Comparison of ENCODE assay signal across 8 cellular contexts in the genomic region with DNA sequence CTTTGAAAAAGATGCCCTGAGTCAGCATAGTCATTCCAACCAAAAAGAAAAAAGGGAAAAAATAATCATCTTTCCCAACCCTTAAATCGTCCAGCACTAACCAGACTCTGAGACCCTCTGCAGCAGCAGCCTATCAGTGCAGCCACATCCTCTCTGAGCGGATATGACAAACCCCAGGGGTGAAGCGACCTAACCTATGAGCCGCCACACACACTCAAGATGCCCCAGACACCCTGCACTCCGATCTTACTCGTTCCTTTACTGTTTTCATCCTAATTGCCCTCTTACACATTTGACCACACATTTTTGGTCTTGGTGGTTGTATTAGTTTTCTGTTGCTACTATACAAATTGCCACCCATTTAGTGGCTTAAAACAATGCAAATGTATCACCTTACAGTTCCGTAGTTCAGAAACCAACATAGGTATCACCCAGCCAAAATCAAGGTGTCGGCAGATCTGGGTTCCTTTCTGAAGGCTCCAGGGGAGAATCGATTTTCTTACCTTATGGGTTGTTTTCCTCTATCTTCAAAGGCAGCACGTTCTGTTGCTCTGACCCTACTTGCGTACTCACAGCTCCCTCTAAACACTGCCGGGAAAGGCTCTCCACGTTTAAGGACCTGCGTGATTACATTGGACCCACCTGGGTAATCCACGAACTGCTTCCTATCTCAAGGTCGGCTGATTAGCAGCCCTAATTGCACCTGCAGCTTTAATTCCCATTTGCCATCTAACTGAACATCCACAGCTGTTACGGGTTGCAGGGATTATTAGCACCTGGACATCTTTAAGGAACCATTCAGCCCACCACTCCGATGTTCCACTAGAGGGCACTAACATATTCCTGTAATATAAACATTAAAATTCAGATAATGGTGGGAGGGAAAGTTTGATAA. TPM values are rescaled to one million over a fixed set of nuclear protein-coding genes. Genes with fewer than 3 reads are reported as not detected.
A peak's percentile ranks its signal among the peaks of the same experiment; 100 is the strongest.
DNase-seq lines count a peak whose midpoint lies in the region; ATAC-seq, FAIRE-seq and TF ChIP-seq lines count a peak whose summit lies in the region.

No MANE protein-coding gene starts in this region.

- TF ChIP-seq CTCF in A549 (IDR thresholded peaks at IDR 0.05) (peak; percentile 52), right lobe of liver (IDR thresholded peaks at IDR 0.05) (peak; percentile 20 to 53 (median 50)), gastroesophageal sphincter (IDR thresholded peaks at IDR 0.05) (peak in 1 of 4 experiments; percentile 23)

- POLR2A ChIA-PET in A549 (lab: Yijun Ruan, JAX) = no interaction called here

- ATAC-seq in A549 (peak in 1 of 2 experiments; percentile 78; a peak in 3 of 6 replicates), right lobe of liver (peak in 3 of 4 donors; percentile 18 to 45 (median 36)), GM21825 (IDR thresholded peaks at IDR 0.05; ENCODE audit: unreplicated experiment) (no peak), GM21447 (IDR thresholded peaks at IDR 0.05; ENCODE audit: unreplicated experiment) (no peak), gastroesophageal sphincter (no peak)

- H3K27me3 ChIP-seq in adipocyte (replicated peaks; ENCODE audit: control insufficient read depth, insufficient read depth, low read length) (peaks cover 33% of the 10 kb centered on the region), right lobe of liver (peaks cover 0 to 6% of the 10 kb centered on the region in 2 donors), gastroesophageal sphincter (peaks cover 27% of the 10 kb centered on the region)

- DNase-seq in A549 (ENCODE audit: low read depth in 1 of 2, low spot score in 1 of 2) (peak; percentile 15 to 27), ELR (ENCODE audit: low read depth) (peak; percentile 61), NCI-H524 (lab: John Stamatoyannopoulos, UW) (peak; percentile 2 to 69), adipocyte (ENCODE audit: low read depth) (peak; percentile 57), right lobe of liver (no peak)

- peak in 1 of 2 experiments; percentile 30; a peak in 2 of 5 replicates for TF ChIP-seq RAD21 in A549 (conservative IDR thresholded peaks at IDR 0.05 in 1 of 2, IDR thresholded peaks at IDR 0.05 in 1 of 2)

- no peak overlapping the region for H3K4me2 ChIP-seq in A549

- no peak for FAIRE-seq in A549 (lab: Jason Lieb, UNC)

- H3K9me3 ChIP-seq in A549 = no peaks in the 10 kb centered on the region
- no peaks in the 10 kb centered on the region for H3K9me3 ChIP-seq in adipocyte (ENCODE audit: control insufficient read depth, low read length)
- no peaks in the 10 kb centered on the region for H3K9me3 ChIP-seq in right lobe of liver
- H3K9me3 ChIP-seq in gastroesophageal sphincter = no peaks in the 10 kb centered on the region

- H3K4me1 ChIP-seq in A549 (no peaks in the 10 kb centered on the region), adipocyte (ENCODE audit: control insufficient read depth, insufficient read depth, low read length) (no peaks in the 10 kb centered on the region), right lobe of liver (no peaks in the 10 kb centered on the region), gastroesophageal sphincter (no peaks in the 10 kb centered on the region)

- H3K4me3 ChIP-seq in A549 = no peak overlapping the region
- no peak overlapping the region for H3K4me3 ChIP-seq in adipocyte (ENCODE audit: low read length)
- H3K4me3 ChIP-seq in right lobe of liver = no peak overlapping the region
- no peak overlapping the region for H3K4me3 ChIP-seq in gastroesophageal sphincter

- H3K27ac ChIP-seq in A549 (no peak overlapping the region), right lobe of liver (no peak overlapping the region), gastroesophageal sphincter (no peak overlapping the region)

- no peak overlapping the region for H3K9ac ChIP-seq in adipocyte (ENCODE audit: low read length)

- H3K36me3 ChIP-seq in adipocyte (ENCODE audit: control insufficient read depth, insufficient read depth, low read length, severe bottlenecking) (no peaks in the 10 kb centered on the region), right lobe of liver (no peaks in the 10 kb centered on the region), gastroesophageal sphincter (no peaks in the 10 kb centered on the region)

- TF ChIP-seq POLR2A in A549 (IDR thresholded peaks at IDR 0.05; ENCODE audit: low read length) = no peak
- no peak for TF ChIP-seq POLR2A in right lobe of liver (IDR thresholded peaks at IDR 0.05)
- TF ChIP-seq POLR2A in gastroesophageal sphincter (IDR thresholded peaks at IDR 0.05) = no peak

- CTCF ChIA-PET in A549 (lab: Yijun Ruan, JAX) = interaction anchor here (0.9 to 1.6 kb wide), 4 partner anchors 61 to 229 kb away, joined by 3 to 4 read pairs (median 3); no protein-coding TSS in a partner anchor

- WGBS in A549 (ENCODE audit: missing lambda C conversion rate) = 10% methylated on average over 18 of the region's 18 CpGs
- 27% methylated on average over 18 of the region's 18 CpGs for WGBS in right lobe of liver (ENCODE audit: insufficient coverage, low coverage, low lambda C conversion rate, missing lambda C conversion rate)
- WGBS in gastroesophageal sphincter (ENCODE audit: low coverage in 1 of 2), 2 donors = 46 to 55% methylated on average over 8 to 15 of the region's 18 CpGs

- intact Hi-C loops in right lobe of liver (cut with DNase I) = no loop called here

- no peak for TF ChIP-seq EP300 in A549 (IDR thresholded peaks at IDR 0.05)
- no peak for TF ChIP-seq EP300 in gastroesophageal sphincter (IDR thresholded peaks at IDR 0.05)

TF ChIP-seq in A549, 52 proteins besides CTCF, POLR2A, EP300 and RAD21:
- TF ChIP-seq MAX (IDR thresholded peaks at IDR 0.05) = no peak
- TF ChIP-seq BCL3 (IDR thresholded peaks at IDR 0.05) = no peak
- peak; percentile 28; the same call in 1 of the 3 replicates for TF ChIP-seq SMC3 (IDR thresholded peaks at IDR 0.05)
- no peak for TF ChIP-seq ATOH8 (CRISPR knock-in tag; IDR thresholded peaks at IDR 0.05; ENCODE audit: low read depth)

RNA-seq across cellular contexts. Expression of gene PRSS1, which starts 37.3 kb away (rescaled TPM):
- polyA plus RNA-seq in A549 (2011; rRNA removed) (not detected in 2 replicates), A549 (2017; fragmentation: RNase III; extraction: RNeasy Plus Mini Kit Qiagen cat#74134 plus additional on column Dnase treatment) (not detected in 3 replicates)
- polyA plus RNA-seq in A549 (2012; cell fraction: cytosol; rRNA removed) = not detected in 2 replicates
- not detected in 2 replicates for polyA plus RNA-seq in A549 (2012; cell fraction: nucleus; rRNA removed)
- not detected in 2 replicates for polyA minus RNA-seq in A549 (2011; rRNA and poly(A)+ RNA removed)
- total RNA-seq in right lobe of liver (not detected), gastroesophageal sphincter (under 1 TPM in 1 of 4 donors, not detected in 3; 0.94 TPM)

RNA-seq across cellular contexts. Expression of gene PRSS2, which starts 58.8 kb away (rescaled TPM):
- not detected in 2 replicates for polyA plus RNA-seq in A549 (2011; rRNA removed)
- not detected in 2 replicates for polyA plus RNA-seq in A549 (2012; cell fraction: cytosol; rRNA removed)
- not detected in 2 replicates for polyA plus RNA-seq in A549 (2012; cell fraction: nucleus; rRNA removed)
- not detected in 3 replicates for polyA plus RNA-seq in A549 (2017; fragmentation: RNase III; extraction: RNeasy Plus Mini Kit Qiagen cat#74134 plus additional on column Dnase treatment)
- not detected in 2 replicates for polyA minus RNA-seq in A549 (2011; rRNA and poly(A)+ RNA removed)
- total RNA-seq in right lobe of liver = under 1 TPM in 1 of 6 experiments, not detected in 5; 0.26 TPM
- not detected for total RNA-seq in gastroesophageal sphincter

Comparison
In these comparisons a context has a peak if more than half of its experiments do, and no peak if none do; other contexts are left out.
1. ATAC-seq: peak in right lobe of liver (3 of 4); none in GM21825 (single experiment), GM21447 (single experiment) and gastroesophageal sphincter (single experiment).
2. DNase-seq: peak in A549 (2 of 2), ELR (single experiment), NCI-H524 (2 of 2) and adipocyte (single experiment); none in right lobe of liver (0 of 3).